In genomic region chr12:2607881-2608607, GRCh38 we compare ENCODE assay signal across 25 cellular contexts.
"Had no signal": no experiment of that assay in that cellular context is flagged by ENCODE, and none has a peak within 500 bp of the region (broad histone marks: within the 10 kb centered on the region; RNA-seq: fewer than 3 reads in every experiment).

No MANE protein-coding gene starts in this region.

- H3K9ac ChIP-seq: SK-N-SH had no signal

- H3K4me3 ChIP-seq: cardiac muscle cell, SJCRH30 had no signal

- H3K27ac ChIP-seq: brain microvascular endothelial cell, cardiac muscle cell, SJCRH30 had no signal

- H3K4me2 ChIP-seq: SK-N-SH had no signal

- H3K9me3 ChIP-seq: SJCRH30, SK-N-SH had no signal

- H3K4me1 ChIP-seq: SJCRH30 had no signal

- H3K36me3 ChIP-seq: brain microvascular endothelial cell, SJCRH30 had no signal

- ATAC-seq: activated T-helper 17 cell treated with anti-CD3 and anti-CD28 coated beads, Interleukin-2, amount 50 U/mL, for 72 hours; Panc1 had no signal

- DNase-seq: activated B cell treated with CpG ODN at 0.5 μM for 24 hours; activated CD4-positive, alpha-beta memory T cell treated with anti-CD3 and anti-CD28 coated beads for 36 hours; activated CD4-positive, alpha-beta T cell treated with anti-CD3 and anti-CD28 coated beads, Interleukin-2, amount 10 ng/mL, durations not matched to agents 7 days and 5 days; activated CD8-positive, alpha-beta memory T cell treated with anti-CD3 and anti-CD28 coated beads for 24 hours; activated gamma-delta T cell; activated naive CD4-positive, alpha-beta T cell treated with anti-CD3 and anti-CD28 coated beads for 36 hours; activated T-cell treated with anti-CD3 and anti-CD28 coated beads, Interleukin-2, amount 50 U/mL, for 48 hours; brain microvascular endothelial cell; KG1; NCI-H1092; NCI-H1436; NCI-H187; NCI-H2081; NCI-H510A treated with DMSO at 0.1 percent for 48 hours; NCI-H69; NK-92 treated with Interleukin-12 subunit alpha and Interleukin-12 subunit beta, amount 100 ng/mL, for 24 hours; OCI-M1; Right ventricle myocardium superior; RPMI8226; SJCRH30; SK-N-SH; SW 1271 had no signal

- H3K27me3 ChIP-seq: brain microvascular endothelial cell, cardiac muscle cell had no signal
